8 cellular contexts compared by ENCODE assay signal in genomic region chr17:42016952-42017865, GRCh38. TPM values are rescaled to one million over a fixed set of nuclear protein-coding genes. Genes with fewer than 3 reads are reported as not detected.
A peak's percentile ranks its signal among the peaks of the same experiment; 100 is the strongest.
DNase-seq lines count a peak whose midpoint lies in the region; TF ChIP-seq lines count a peak whose summit lies in the region.

Gene DNAJC7 (minus strand): TSS chr17:42017439. CDS start chr17:42017416, 23 bp downstream.

- WGBS in suprapubic skin = under 1% methylated on average over 37 of the region's 70 CpGs

- CTCF ChIA-PET in HEK293T (lab: Yijun Ruan, JAX) = interaction anchor here (0.8 to 2.2 kb wide), 4 partner anchors 11 to 84 kb away, joined by 4 to 9 read pairs (median 6); partner anchors contain the start of gene CNP
- CTCF ChIA-PET in activated naive CD4-positive, alpha-beta T cell treated with anti-CD3 and anti-CD28 coated beads, Interleukin-2, amount 10 ng/mL, durations not matched to agents 7 days and 5 days (lab: Charles Lee) = interaction anchor here (0.7 to 14.4 kb wide), 7 partner anchors 8 to 215 kb away, joined by 3 to 222 read pairs (median 4); partner anchors contain the start of genes DHX58, KAT2A and ODAD4

- no peak for TF ChIP-seq EP300 in suprapubic skin (IDR thresholded peaks at IDR 0.05)

- POLR2A ChIA-PET in HEK293T (lab: Yijun Ruan, JAX) = interaction anchor here (0.6 to 6.9 kb wide), 50 partner anchors 9 to 661 kb away, joined by 3 to 117 read pairs (median 5); partner anchors contain the start of genes CAVIN1, CNP, DHX58 and FKBP10

- DNase-seq in GM03348 (ENCODE audit: low spot score) (peak; percentile 96), HEK293T (ENCODE audit: extremely low spot score) (peak; percentile 93), NAMALWA (ENCODE audit: low spot score) (peak; percentile 93), SK-N-MC (ENCODE audit: low read depth, low spot score) (no peak), globus pallidus (ENCODE audit: low spot score) (peak; percentile 92), occipital lobe (lab: John Stamatoyannopoulos, UW) (peak; percentile 93), suprapubic skin (ENCODE audit: low spot score in 2 of 2) (peak; percentile 95 to 96)
- DNase-seq in activated naive CD4-positive, alpha-beta T cell treated with anti-CD3 and anti-CD28 coated beads, Interleukin-2, amount 10 ng/mL, durations not matched to agents 7 days and 5 days = peak; percentile 92

- H3K4me1 Mint-ChIP-seq in activated naive CD4-positive, alpha-beta T cell treated with anti-CD3 and anti-CD28 coated beads, Interleukin-2, amount 10 ng/mL, durations not matched to agents 7 days and 5 days = peaks cover 64% of the 10 kb centered on the region

- peaks cover 17% of the 10 kb centered on the region for H3K36me3 Mint-ChIP-seq in activated naive CD4-positive, alpha-beta T cell treated with anti-CD3 and anti-CD28 coated beads, Interleukin-2, amount 10 ng/mL, durations not matched to agents 7 days and 5 days

- H3K4me1 ChIP-seq in suprapubic skin = peaks cover 68% of the 10 kb centered on the region

- H3K4me3 ChIP-seq in SK-N-MC = peak within 1 kb of the TSS; percentile 92
- peak within 1 kb of the TSS; percentile 69 for H3K4me3 ChIP-seq in suprapubic skin

- H3K9me3 Mint-ChIP-seq in activated naive CD4-positive, alpha-beta T cell treated with anti-CD3 and anti-CD28 coated beads, Interleukin-2, amount 10 ng/mL, durations not matched to agents 7 days and 5 days = no peaks in the 10 kb centered on the region

- H3K9me3 ChIP-seq in SK-N-MC (ENCODE audit: low read depth, low read length) = no peaks in the 10 kb centered on the region
- H3K9me3 ChIP-seq in suprapubic skin = no peaks in the 10 kb centered on the region

- peak within 1 kb of the TSS; percentile 93 for H3K27ac ChIP-seq in SK-N-MC
- H3K27ac ChIP-seq in suprapubic skin = peak within 1 kb of the TSS; percentile 85

- H3K27me3 Mint-ChIP-seq in activated naive CD4-positive, alpha-beta T cell treated with anti-CD3 and anti-CD28 coated beads, Interleukin-2, amount 10 ng/mL, durations not matched to agents 7 days and 5 days = no peaks in the 10 kb centered on the region

- H3K27me3 ChIP-seq in suprapubic skin = no peaks in the 10 kb centered on the region

- H3K9ac ChIP-seq in SK-N-MC (ENCODE audit: insufficient read length) = peak within 1 kb of the TSS; percentile 95

- peak within 1 kb of the TSS; percentile 99 for H3K4me3 Mint-ChIP-seq in activated naive CD4-positive, alpha-beta T cell treated with anti-CD3 and anti-CD28 coated beads, Interleukin-2, amount 10 ng/mL, durations not matched to agents 7 days and 5 days

- peak within 1 kb of the TSS; percentile 98 for H3K27ac Mint-ChIP-seq in activated naive CD4-positive, alpha-beta T cell treated with anti-CD3 and anti-CD28 coated beads, Interleukin-2, amount 10 ng/mL, durations not matched to agents 7 days and 5 days

- H3K36me3 ChIP-seq in SK-N-MC (ENCODE audit: insufficient read depth, low read length) (peaks cover 12% of the 10 kb centered on the region; the same call in 1 of the 2 replicates), suprapubic skin (peaks cover 2% of the 10 kb centered on the region)

- peak in 1 of 2 donors; percentile 59 for TF ChIP-seq POLR2A in suprapubic skin (IDR thresholded peaks at IDR 0.05)

- TF ChIP-seq CTCF in suprapubic skin (IDR thresholded peaks at IDR 0.05) = no peak

TF ChIP-seq in HEK293T, 16 proteins besides CTCF, POLR2A, EP300 and RAD21:
- TF ChIP-seq ZNF384 (IDR thresholded peaks at IDR 0.05) (no peak), ELF4 (IDR thresholded peaks at IDR 0.05) (peak; percentile 92), FOXA1 (IDR thresholded peaks at IDR 0.05) (no peak), FOXK2 (IDR thresholded peaks at IDR 0.05) (no peak), BHLHE40 (IDR thresholded peaks at IDR 0.05; ENCODE audit: borderline replicate concordance) (no peak), FOXM1 (IDR thresholded peaks at IDR 0.05; ENCODE audit: borderline replicate concordance) (peak; percentile 60; the same call in 1 of the 2 replicates), NFRKB (IDR thresholded peaks at IDR 0.05) (no peak; the same call in 1 of the 2 replicates), SUZ12 (IDR thresholded peaks at IDR 0.05) (no peak), HDGF (IDR thresholded peaks at IDR 0.05; ENCODE audit: borderline replicate concordance) (no peak), L3MBTL2 (conservative IDR thresholded peaks at IDR 0.05) (peak; percentile 58; the same call in 1 of the 2 replicates), ARNT (IDR thresholded peaks at IDR 0.05) (no peak)

RNA-seq across cellular contexts. Expression of gene DNAJC7, which starts in this region (rescaled TPM):
- 78.0 TPM for total RNA-seq in occipital lobe
- 10 to 100 TPM; 57.5 to 82.6 (median 60.2) TPM for total RNA-seq in suprapubic skin
